Comparison of ENCODE assay signal across 13 cellular contexts in the genomic region with DNA sequence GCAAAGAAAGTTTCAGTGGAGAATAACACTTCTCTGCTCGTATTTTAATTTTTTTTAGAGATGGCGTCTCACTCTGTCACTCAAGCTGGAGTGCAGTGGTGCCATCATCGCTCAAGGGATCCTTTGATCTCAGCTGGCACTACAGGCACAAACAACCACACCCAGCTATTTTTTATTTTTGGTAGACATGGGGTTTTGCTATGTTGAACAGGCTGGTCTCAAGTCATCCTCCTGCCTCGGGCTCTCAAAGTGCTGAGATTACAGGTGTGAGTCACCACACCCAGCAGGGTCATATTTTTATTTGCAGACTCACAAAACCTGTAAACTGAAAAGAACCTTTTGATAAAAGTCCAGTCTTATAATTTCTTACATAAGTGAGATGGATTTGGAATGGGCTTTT. TPM values are rescaled to one million over a fixed set of nuclear protein-coding genes. Genes with fewer than 3 reads are reported as not detected.
DNase-seq lines count a peak whose midpoint lies in the region; ATAC-seq and TF ChIP-seq lines count a peak whose summit lies in the region.
"Had no signal": no experiment of that assay in that cellular context is flagged by ENCODE, and none has a peak within 500 bp of the region (broad histone marks: within the 10 kb centered on the region; RNA-seq: fewer than 3 reads in every experiment).

No MANE protein-coding gene starts in this region.

- H3K4me3 ChIP-seq in suprapubic skin = no peak overlapping the region

- peaks cover 36% of the 10 kb centered on the region for H3K4me1 ChIP-seq in suprapubic skin

- H3K9me3 ChIP-seq in suprapubic skin = no peaks in the 10 kb centered on the region
- H3K9me3 ChIP-seq: neutrophil had no signal

- no peaks in the 10 kb centered on the region for H3K9me3 Mint-ChIP-seq in activated CD8-positive, alpha-beta T cell treated with anti-CD3 and anti-CD28 coated beads for 36 hours
- H3K9me3 Mint-ChIP-seq in type B pancreatic cell = no peaks in the 10 kb centered on the region

- TF ChIP-seq POLR2A in erythroblast (IDR thresholded peaks at IDR 0.05; ENCODE audit: low read length) (no peak), suprapubic skin (IDR thresholded peaks at IDR 0.05) (no peak)

- H3K27ac Mint-ChIP-seq in activated CD8-positive, alpha-beta T cell treated with anti-CD3 and anti-CD28 coated beads for 36 hours = peak overlapping the region; percentile 66
- peak overlapping the region; percentile 94 for H3K27ac Mint-ChIP-seq in type B pancreatic cell

- peak overlapping the region; percentile 25 for H3K4me3 Mint-ChIP-seq in activated CD8-positive, alpha-beta T cell treated with anti-CD3 and anti-CD28 coated beads for 36 hours
- peak overlapping the region; percentile 85 for H3K4me3 Mint-ChIP-seq in type B pancreatic cell

- H3K27me3 ChIP-seq in suprapubic skin = no peaks in the 10 kb centered on the region

- WGBS in suprapubic skin = 48% methylated on average over 4 of the region's 4 CpGs

- POLR2A ChIA-PET in activated CD8-positive, alpha-beta T cell treated with anti-CD3 and anti-CD28 coated beads for 36 hours (lab: Charles Lee) = interaction anchor here (0.9 to 2.1 kb wide), 3 partner anchors 17 to 215 kb away, joined by 3 to 5 read pairs (median 4); no protein-coding TSS in a partner anchor

- TF ChIP-seq CTCF in activated CD8-positive, alpha-beta T cell treated with anti-CD3 and anti-CD28 coated beads for 36 hours (IDR thresholded peaks at IDR 0.05) = no peak
- no peak for TF ChIP-seq CTCF in type B pancreatic cell (conservative IDR thresholded peaks at IDR 0.05)
- TF ChIP-seq CTCF in suprapubic skin (IDR thresholded peaks at IDR 0.05) = no peak

- no peak for ATAC-seq in activated CD8-positive, alpha-beta T cell treated with anti-CD3 and anti-CD28 coated beads for 36 hours
- no peak for ATAC-seq in HG03521 (IDR thresholded peaks at IDR 0.05; ENCODE audit: unreplicated experiment)
- ATAC-seq: esophagus mucosa had no signal

- no peak overlapping the region for H3K27ac ChIP-seq in suprapubic skin
- H3K27ac ChIP-seq: neutrophil had no signal

- CTCF ChIA-PET in activated CD8-positive, alpha-beta T cell treated with anti-CD3 and anti-CD28 coated beads for 36 hours (lab: Charles Lee) = interaction anchor here (1.0 to 2.7 kb wide), 2 partner anchors 34 to 217 kb away, joined by 3 to 8 read pairs; no protein-coding TSS in a partner anchor

- H3K36me3 Mint-ChIP-seq in activated CD8-positive, alpha-beta T cell treated with anti-CD3 and anti-CD28 coated beads for 36 hours (ENCODE audit: low read depth) = peaks cover 7% of the 10 kb centered on the region
- H3K36me3 Mint-ChIP-seq in type B pancreatic cell = peaks cover 7% of the 10 kb centered on the region

- no peaks in the 10 kb centered on the region for H3K27me3 Mint-ChIP-seq in activated CD8-positive, alpha-beta T cell treated with anti-CD3 and anti-CD28 coated beads for 36 hours
- H3K27me3 Mint-ChIP-seq in type B pancreatic cell = no peaks in the 10 kb centered on the region

- intact Hi-C loops in activated CD8-positive, alpha-beta T cell treated with anti-CD3 and anti-CD28 coated beads for 36 hours (cut with micrococcal nuclease) = no loop called here

- H3K4me1 Mint-ChIP-seq in activated CD8-positive, alpha-beta T cell treated with anti-CD3 and anti-CD28 coated beads for 36 hours (ENCODE audit: low read depth) = peaks cover 53% of the 10 kb centered on the region
- H3K4me1 Mint-ChIP-seq in type B pancreatic cell (ENCODE audit: unreplicated experiment) = peaks cover 39% of the 10 kb centered on the region

- no peaks in the 10 kb centered on the region for H3K36me3 ChIP-seq in suprapubic skin
- H3K36me3 ChIP-seq: neutrophil had no signal

- no peak for TF ChIP-seq EP300 in suprapubic skin (IDR thresholded peaks at IDR 0.05)

- peak; percentile 15 for DNase-seq in stimulated activated CD4-positive, alpha-beta T cell treated with anti-CD3 and anti-CD28 coated beads, Interleukin-2, amount 100 ng/mL, for 4 hours (ENCODE audit: low read depth)
- no peak for DNase-seq in stimulated activated CD4-positive, alpha-beta T cell treated with anti-CD3 and anti-CD28 coated beads, Interleukin-2, amount 100 ng/mL, for 48 hours
- DNase-seq in activated CD8-positive, alpha-beta T cell treated with anti-CD3 and anti-CD28 coated beads for 36 hours = peak; percentile 43
- DNase-seq in erythroblast (lab: John Stamatoyannopoulos, UW) (peak; percentile 35 to 61), type B pancreatic cell (ENCODE audit: extremely low spot score, unreplicated experiment) (no peak), Ammon's horn (ENCODE audit: low spot score) (no peak), suprapubic skin (ENCODE audit: low spot score in 2 of 2) (no peak)
- DNase-seq: aorta, C1 segment of cervical spinal cord, NCI-H774 had no signal

RNA-seq across cellular contexts. Expression of a gene that starts 2.6 kb away (rescaled TPM):
- total RNA-seq in activated CD8-positive, alpha-beta T cell treated with anti-CD3 and anti-CD28 coated beads for 36 hours = 10 to 100 TPM; 19.8 to 22.8 TPM
- total RNA-seq in type B pancreatic cell (ENCODE audit: low replicate concordance) = 24.6 and 49.6 TPM in 2 replicates
- 10 to 100 TPM; 14.3 to 45.4 (median 20.3) TPM for total RNA-seq in suprapubic skin

RNA-seq across cellular contexts. Expression of a gene that starts 2.8 kb away (rescaled TPM):
- 10 to 100 TPM; 25.5 to 25.9 TPM for total RNA-seq in activated CD8-positive, alpha-beta T cell treated with anti-CD3 and anti-CD28 coated beads for 36 hours
- total RNA-seq in type B pancreatic cell (ENCODE audit: low replicate concordance) (23.2 and 30.6 TPM in 2 replicates), suprapubic skin (10 to 100 TPM in 2 of 4 donors, 1 to 10 TPM in 2; 5.8 to 23.3 (median 9.3) TPM)

Comparison
In these comparisons a context has a peak if more than half of its experiments do, and no peak if none do; other contexts are left out.
1. DNase-seq: peak in stimulated activated CD4-positive, alpha-beta T cell treated with anti-CD3 and anti-CD28 coated beads, Interleukin-2, amount 100 ng/mL, for 4 hours (single experiment), activated CD8-positive, alpha-beta T cell treated with anti-CD3 and anti-CD28 coated beads for 36 hours (single experiment) and erythroblast (2 of 2); none in stimulated activated CD4-positive, alpha-beta T cell treated with anti-CD3 and anti-CD28 coated beads, Interleukin-2, amount 100 ng/mL, for 48 hours (0 of 2), type B pancreatic cell (single experiment), Ammon's horn (single experiment) and suprapubic skin (0 of 2).